Comparison of ENCODE assay signal across 12 cellular contexts in the genomic region with DNA sequence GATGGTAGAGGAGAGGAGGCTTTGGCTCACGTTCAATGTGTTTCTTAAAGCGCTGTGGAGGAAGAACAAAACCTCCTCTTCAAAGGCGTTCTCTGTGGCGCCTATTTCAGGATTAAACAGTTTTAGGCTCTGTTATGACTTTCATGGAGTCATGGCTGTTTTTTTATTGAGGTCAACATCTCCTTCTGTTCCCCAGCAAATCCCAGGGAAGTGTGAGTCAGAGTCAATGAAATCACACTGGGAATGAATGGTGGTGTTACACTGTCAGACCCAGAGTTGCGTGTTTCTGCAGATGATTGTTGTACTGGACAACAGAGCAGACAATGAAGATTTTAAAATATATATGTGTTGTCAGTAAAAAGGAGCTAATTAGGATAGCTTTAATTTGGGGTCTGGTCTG.
DNase-seq lines count a peak whose midpoint lies in the region; ATAC-seq and TF ChIP-seq lines count a peak whose summit lies in the region.
"Had no signal": no experiment of that assay in that cellular context is flagged by ENCODE, and none has a peak within 500 bp of the region (broad histone marks: within the 10 kb centered on the region; RNA-seq: fewer than 3 reads in every experiment).

No MANE protein-coding gene starts in this region.

- H4K20me1 ChIP-seq in fibroblast of lung (ENCODE audit: control insufficient read depth, extremely low read depth, insufficient read depth, low read length) (no peaks in the 10 kb centered on the region), neural progenitor cell (ENCODE audit: low read depth) (no peaks in the 10 kb centered on the region)

- H3K9me3 ChIP-seq in Panc1 (ENCODE audit: control insufficient read depth, insufficient read depth, low read depth, low read length) (no peaks in the 10 kb centered on the region; the same call in 1 of the 2 replicates), fibroblast of lung (ENCODE audit: control insufficient read depth, insufficient read depth, low read depth, low read length) (no peaks in the 10 kb centered on the region), neural progenitor cell (ENCODE audit: low read depth) (no peaks in the 10 kb centered on the region)
- H3K9me3 ChIP-seq: Caco-2 had no signal

- peaks cover 63% of the 10 kb centered on the region for H3K4me1 Mint-ChIP-seq in neural progenitor cell

- POLR2A ChIA-PET in Panc1 (lab: Charles Lee): no interaction called here

- H3K4me3 ChIP-seq in AG10803 (ENCODE audit: low read length): no peak overlapping the region
- H3K4me3 ChIP-seq in Panc1 (ENCODE audit: low read depth in 2 of 2, low read length in 2 of 2): no peak overlapping the region
- no peak overlapping the region for H3K4me3 ChIP-seq in fibroblast of lung (replicated peaks in 1 of 4; ENCODE audit: control extremely low read depth in 1 of 4, insufficient read depth in 1 of 4, low read depth in 3 of 4, low read length in 4 of 4)
- H3K4me3 ChIP-seq in neural progenitor cell: no peak overlapping the region
- H3K4me3 ChIP-seq: SK-N-MC had no signal

- CTCF ChIA-PET in Panc1 (lab: Charles Lee): no interaction called here

- no peaks in the 10 kb centered on the region for H3K27me3 ChIP-seq in Panc1 (ENCODE audit: control insufficient read depth, insufficient read depth, low read length)
- no peaks in the 10 kb centered on the region for H3K27me3 ChIP-seq in fibroblast of lung (ENCODE audit: control insufficient read depth, insufficient read depth, low read length)
- no peaks in the 10 kb centered on the region for H3K27me3 ChIP-seq in neural progenitor cell

- H3K4me2 ChIP-seq in fibroblast of lung (ENCODE audit: extremely low read depth, insufficient read depth, low read length) (peak overlapping the region; percentile 0), neural progenitor cell (no peak overlapping the region)

- ATAC-seq in Panc1: no peak
- ATAC-seq in HG03045 (IDR thresholded peaks at IDR 0.05; ENCODE audit: unreplicated experiment): no peak
- ATAC-seq in GM19351 (IDR thresholded peaks at IDR 0.05; ENCODE audit: unreplicated experiment): no peak

- intact Hi-C loops in Panc1 (cut with micrococcal nuclease; ENCODE audit: unreplicated experiment): no loop called here

- no peaks in the 10 kb centered on the region for H3K9me3 Mint-ChIP-seq in neural progenitor cell

- no peak overlapping the region for H3K9ac ChIP-seq in fibroblast of lung (ENCODE audit: insufficient read depth, low read length)
- H3K9ac ChIP-seq in neural progenitor cell: no peak overlapping the region

- peak overlapping the region; percentile 97 for H3K27ac Mint-ChIP-seq in neural progenitor cell

- peak; percentile 88 for DNase-seq in AG10803 (ENCODE audit: low read depth)
- no peak for DNase-seq in Panc1 (ENCODE audit: low read depth, low spot score)
- peak; percentile 90 to 92 for DNase-seq in fibroblast of lung (ENCODE audit: low read depth in 2 of 2)
- no peak for DNase-seq in neural progenitor cell (ENCODE audit: low spot score)
- no peak for DNase-seq in NCI-H526 (lab: John Stamatoyannopoulos, UW)
- DNase-seq in activated T-cell treated with anti-CD3 and anti-CD28 coated beads, Interleukin-2, amount 50 U/mL, for 48 hours: no peak
- DNase-seq: activated T-cell treated with anti-CD3 and anti-CD28 coated beads, Interleukin-2, amount 50 U/mL, for 1 hour; Caco-2; NCI-H1092 had no signal

- H3K27ac ChIP-seq in Panc1 (ENCODE audit: low read length) (peak overlapping the region; percentile 75; the same call in 1 of the 2 replicates), fibroblast of lung (ENCODE audit: insufficient read depth, low read length) (no peak overlapping the region), neural progenitor cell (no peak overlapping the region)
- H3K27ac ChIP-seq: SK-N-MC had no signal

- H3K27me3 Mint-ChIP-seq in neural progenitor cell (ENCODE audit: insufficient read depth, low read depth): no peaks in the 10 kb centered on the region

- H3F3A ChIP-seq in neural progenitor cell (ENCODE audit: low read depth): peaks cover 8% of the 10 kb centered on the region

- in situ Hi-C loops in Panc1 (cut with HindIII; ENCODE audit: low pct_unique_long_range_greater_than_20kb, low sequenced_read_pairs): no loop called here

- H3K36me3 Mint-ChIP-seq in neural progenitor cell: no peaks in the 10 kb centered on the region

- H3K79me2 ChIP-seq in fibroblast of lung (ENCODE audit: control insufficient read depth, insufficient read depth, low read length) (no peaks in the 10 kb centered on the region), neural progenitor cell (ENCODE audit: low read depth) (no peaks in the 10 kb centered on the region)

- no TSS peak for BruUV-seq in Panc1 (replicated peaks; lab: Mats Ljungman, UMichigan)

- H2AFZ ChIP-seq in fibroblast of lung (ENCODE audit: low read length) (peak overlapping the region; percentile 3), neural progenitor cell (replicated peaks) (no peak overlapping the region)

- no peak overlapping the region for H3K4me3 Mint-ChIP-seq in neural progenitor cell

- H3K4me1 ChIP-seq in Panc1 (ENCODE audit: control insufficient read depth, insufficient read depth, low read length): peaks cover 31% of the 10 kb centered on the region
- peaks cover 12% of the 10 kb centered on the region for H3K4me1 ChIP-seq in fibroblast of lung (ENCODE audit: control insufficient read depth, extremely low read depth, insufficient read depth, low read length)
- H3K4me1 ChIP-seq in neural progenitor cell: peaks cover 28% of the 10 kb centered on the region
- H3K4me1 ChIP-seq: Caco-2 had no signal

- H3K36me3 ChIP-seq in Panc1 (ENCODE audit: control insufficient read depth, insufficient read depth, low read length) (no peaks in the 10 kb centered on the region; the same call in 1 of the 2 replicates), fibroblast of lung (ENCODE audit: control insufficient read depth, insufficient read depth, low read length) (no peaks in the 10 kb centered on the region), neural progenitor cell (no peaks in the 10 kb centered on the region)

- TF ChIP-seq CTCF in AG10803 (conservative IDR thresholded peaks at IDR 0.05; ENCODE audit: low read length): no peak
- TF ChIP-seq CTCF in Panc1 (IDR thresholded peaks at IDR 0.05): no peak
- no peak for TF ChIP-seq CTCF in fibroblast of lung (conservative IDR thresholded peaks at IDR 0.05 in 1 of 2, IDR thresholded peaks at IDR 0.05 in 1 of 2; ENCODE audit: low read depth in 1 of 2, low read length in 2 of 2)
- TF ChIP-seq CTCF in neural progenitor cell (IDR thresholded peaks at IDR 0.05): no peak

Comparison
In these comparisons a context has a peak if more than half of its experiments do, and no peak if none do; other contexts are left out.
1. DNase-seq: peak in AG10803 (single experiment) and fibroblast of lung (2 of 2); none in Panc1 (single experiment), neural progenitor cell (single experiment), NCI-H526 (0 of 2) and activated T-cell treated with anti-CD3 and anti-CD28 coated beads, Interleukin-2, amount 50 U/mL, for 48 hours (0 of 2).